ENCODE assay signal across 8 cellular contexts in the genomic region with DNA sequence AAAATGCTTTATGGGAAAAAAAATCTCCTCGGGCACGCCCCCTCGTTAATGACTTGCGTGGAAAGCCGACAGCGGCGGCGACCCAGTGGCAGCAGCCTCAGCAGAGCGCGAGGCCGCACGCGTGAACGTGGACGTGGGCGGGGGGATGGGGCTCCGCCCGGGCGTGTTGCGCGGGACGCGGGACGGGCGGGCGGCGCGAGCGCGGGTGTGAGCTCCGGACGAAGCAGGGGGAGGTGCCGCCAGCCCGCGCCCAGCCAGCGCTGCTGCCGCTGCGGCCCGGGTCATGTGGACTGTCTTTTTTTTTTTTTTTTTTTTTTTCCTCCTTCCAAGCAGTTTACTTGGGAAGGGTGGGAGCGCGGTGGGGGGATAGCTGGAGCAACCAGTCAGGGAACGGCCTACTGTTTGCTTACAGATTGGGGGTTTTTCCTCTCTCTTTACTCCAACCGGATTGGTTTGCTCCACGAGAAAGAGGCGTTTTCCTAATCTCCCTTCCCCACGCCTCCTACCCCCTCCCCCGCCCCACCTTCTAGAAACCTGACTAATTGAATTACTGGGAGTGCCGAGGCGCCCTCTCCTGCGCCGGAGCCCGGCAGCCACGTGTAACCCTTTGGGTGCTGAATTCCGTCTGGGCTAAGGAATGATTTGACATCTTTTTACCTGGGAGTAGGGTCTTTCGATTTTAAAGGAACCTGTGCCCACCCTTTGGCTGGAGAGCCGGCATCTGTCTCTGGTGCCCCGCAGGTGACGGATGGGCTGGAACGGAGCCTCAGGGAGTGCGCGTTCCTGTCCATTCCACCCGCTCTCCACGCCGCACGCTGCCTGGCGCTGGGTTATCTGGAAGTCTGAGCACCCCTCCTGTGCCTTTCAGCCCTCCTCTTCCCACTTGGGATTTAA. TPM values are rescaled to one million over a fixed set of nuclear protein-coding genes. Genes with fewer than 3 reads are reported as not detected.
DNase-seq lines count a peak whose midpoint lies in the region; ATAC-seq and TF ChIP-seq lines count a peak whose summit lies in the region.

No MANE protein-coding gene starts in this region.

- no peaks in the 10 kb centered on the region for H3K36me3 Mint-ChIP-seq in WTC11

- TF ChIP-seq CTCF in AG04450 (IDR thresholded peaks at IDR 0.05; ENCODE audit: low read depth, low read length) (no peak), GM13977 (IDR thresholded peaks at IDR 0.05; ENCODE audit: extremely low read depth, insufficient read depth, missing control alignments) (no peak), WTC11 (IDR thresholded peaks at IDR 0.05) (no peak), epithelial cell of esophagus (IDR thresholded peaks at IDR 0.05; ENCODE audit: insufficient read depth, low read depth, low read length, missing control alignments) (no peak)

- peak overlapping the region; percentile 92 for H3K4me3 Mint-ChIP-seq in WTC11

- peak; percentile 78 for ATAC-seq in WTC11
- ATAC-seq in HG03442 (IDR thresholded peaks at IDR 0.05; ENCODE audit: unreplicated experiment): no peak

- POLR2A ChIA-PET in AG04450 (lab: Yijun Ruan, JAX): interaction anchor here (0.6 to 0.7 kb wide), 7 partner anchors 197 to 1991 kb away, joined by 3 to 6 read pairs (median 4); no protein-coding TSS in a partner anchor
- POLR2A ChIA-PET in WTC11 (lab: Charles Lee): interaction anchor here (0.6 to 1.2 kb wide), 7 partner anchors 10 to 1322 kb away, joined by 3 to 12 read pairs (median 3); no protein-coding TSS in a partner anchor

- H3K4me1 Mint-ChIP-seq in WTC11: peaks cover 33% of the 10 kb centered on the region

- H3K27ac Mint-ChIP-seq in WTC11: peak overlapping the region; percentile 87

- H3K27me3 ChIP-seq in AG04450 (ENCODE audit: control insufficient read depth, insufficient read depth, low read length): peaks cover 11% of the 10 kb centered on the region
- peaks cover 0 to 9% (median 0%) of the 10 kb centered on the region in 5 donors for H3K27me3 ChIP-seq in subcutaneous abdominal adipose tissue (ENCODE audit: control insufficient read depth in 5 of 5, insufficient read depth in 4 of 5, low read length in 5 of 5)

- DNase-seq in AG04450 (ENCODE audit: low read depth, low spot score): peak; percentile 84
- peak; percentile 77 for DNase-seq in GM13977 (ENCODE audit: low spot score)
- peak; percentile 98 for DNase-seq in NCI-H2029 (lab: John Stamatoyannopoulos, UW)
- peak; percentile 87 for DNase-seq in WTC11 (ENCODE audit: low spot score)
- DNase-seq in epithelial cell of esophagus (ENCODE audit: low read depth): peak; percentile 99
- DNase-seq in lung microvascular endothelial cell (ENCODE audit: low read depth in 2 of 2): peak; percentile 82 to 88

- no peaks in the 10 kb centered on the region for H3K9me3 Mint-ChIP-seq in WTC11

- H3K27me3 Mint-ChIP-seq in WTC11 (ENCODE audit: low read depth): peaks cover 33% of the 10 kb centered on the region

- H3K4me3 ChIP-seq in AG04450 (ENCODE audit: low read depth, low read length): peak overlapping the region; percentile 70
- H3K4me3 ChIP-seq in epithelial cell of esophagus (ENCODE audit: low read length): peak overlapping the region; percentile 90
- peak overlapping the region; percentile 70 to 86 (median 80) for H3K4me3 ChIP-seq in subcutaneous abdominal adipose tissue (ENCODE audit: low read depth in 1 of 5, low read length in 5 of 5)

- in situ Hi-C loops in GM13977 (cut with MboI; ENCODE audit: low pct_unique_long_range_greater_than_20kb, low sequenced_read_pairs, unreplicated experiment): no loop called here

- H3K36me3 ChIP-seq in subcutaneous abdominal adipose tissue (ENCODE audit: control insufficient read depth in 5 of 5, insufficient read depth in 5 of 5, low read length in 5 of 5): no peaks in the 10 kb centered on the region

- peaks cover 0 to 51% (median 42%) of the 10 kb centered on the region in 5 donors for H3K4me1 ChIP-seq in subcutaneous abdominal adipose tissue (ENCODE audit: control insufficient read depth in 5 of 5, insufficient read depth in 5 of 5, low read length in 5 of 5)

- CTCF ChIA-PET in AG04450 (lab: Charles Lee): interaction anchor here (0.6 to 1.0 kb wide), 6 partner anchors 29 to 1403 kb away, joined by 3 to 7 read pairs (median 4); no protein-coding TSS in a partner anchor
- CTCF ChIA-PET in WTC11 (lab: Charles Lee): interaction anchor here (0.6 to 1.1 kb wide), 8 partner anchors 100 to 739 kb away, joined by 3 to 5 read pairs (median 3); no protein-coding TSS in a partner anchor

- H3K27ac ChIP-seq in AG04450 (ENCODE audit: low read depth, low read length) (peak overlapping the region; percentile 39), subcutaneous abdominal adipose tissue (ENCODE audit: low read depth, low read length) (peak overlapping the region; percentile 92)

- no peaks in the 10 kb centered on the region; the same call in 1 of the 2 replicates for H3K9me3 ChIP-seq in AG04450 (ENCODE audit: control insufficient read depth, insufficient read depth, low read length)
- no peaks in the 10 kb centered on the region for H3K9me3 ChIP-seq in subcutaneous abdominal adipose tissue (ENCODE audit: control insufficient read depth in 5 of 5, low read length in 5 of 5)

- peak overlapping the region; percentile 38 to 91 (median 77) for H3K9ac ChIP-seq in subcutaneous abdominal adipose tissue (ENCODE audit: low read length in 5 of 5)

TF ChIP-seq in WTC11, 78 proteins besides CTCF, POLR2A, EP300 and RAD21 (continues in another document):
- TF ChIP-seq EMX1 (CRISPR knock-in tag; IDR thresholded peaks at IDR 0.05): no peak
- peak; percentile 72 for TF ChIP-seq SP1 (CRISPR knock-in tag; conservative IDR thresholded peaks at IDR 0.05)
- TF ChIP-seq, protein P1, sequence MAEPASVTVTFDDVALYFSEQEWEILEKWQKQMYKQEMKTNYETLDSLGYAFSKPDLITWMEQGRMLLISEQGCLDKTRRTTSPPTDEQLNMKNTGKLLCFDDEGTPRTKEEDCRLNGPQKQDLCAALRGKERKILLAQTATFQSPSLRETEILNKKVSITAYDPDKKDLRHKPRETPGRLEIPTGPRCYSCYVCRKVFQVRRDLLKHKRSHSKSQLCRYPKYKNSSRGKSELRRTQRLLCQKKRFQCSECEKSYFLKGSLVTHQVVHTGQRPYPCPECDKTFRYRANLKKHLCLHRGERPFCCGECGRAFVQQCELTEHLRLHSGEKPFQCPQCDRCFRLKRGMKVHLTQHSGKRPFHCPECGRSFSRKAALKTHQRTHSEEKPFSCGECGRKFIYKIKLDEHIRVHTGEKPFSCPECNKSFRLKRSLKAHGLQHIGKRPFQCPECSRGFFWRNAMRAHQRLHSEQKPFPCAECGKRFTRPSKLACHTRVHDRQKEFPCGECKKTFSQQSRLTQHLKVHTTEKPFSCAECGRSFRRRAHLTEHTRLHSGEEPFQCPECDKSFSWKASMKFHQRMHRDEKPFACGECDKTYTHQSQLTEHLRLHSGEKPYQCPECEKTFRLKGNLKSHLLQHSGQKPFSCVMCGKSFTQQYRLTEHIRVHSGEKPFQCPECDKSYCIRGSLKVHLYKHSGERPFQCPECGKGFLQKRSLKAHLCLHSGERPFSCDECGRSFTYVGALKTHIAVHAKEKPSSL (CRISPR knock-in tag; conservative IDR thresholded peaks at IDR 0.05): no peak
- TF ChIP-seq TEAD1 (CRISPR knock-in tag; IDR thresholded peaks at IDR 0.05): peak; percentile 57
- TF ChIP-seq, protein P2, sequence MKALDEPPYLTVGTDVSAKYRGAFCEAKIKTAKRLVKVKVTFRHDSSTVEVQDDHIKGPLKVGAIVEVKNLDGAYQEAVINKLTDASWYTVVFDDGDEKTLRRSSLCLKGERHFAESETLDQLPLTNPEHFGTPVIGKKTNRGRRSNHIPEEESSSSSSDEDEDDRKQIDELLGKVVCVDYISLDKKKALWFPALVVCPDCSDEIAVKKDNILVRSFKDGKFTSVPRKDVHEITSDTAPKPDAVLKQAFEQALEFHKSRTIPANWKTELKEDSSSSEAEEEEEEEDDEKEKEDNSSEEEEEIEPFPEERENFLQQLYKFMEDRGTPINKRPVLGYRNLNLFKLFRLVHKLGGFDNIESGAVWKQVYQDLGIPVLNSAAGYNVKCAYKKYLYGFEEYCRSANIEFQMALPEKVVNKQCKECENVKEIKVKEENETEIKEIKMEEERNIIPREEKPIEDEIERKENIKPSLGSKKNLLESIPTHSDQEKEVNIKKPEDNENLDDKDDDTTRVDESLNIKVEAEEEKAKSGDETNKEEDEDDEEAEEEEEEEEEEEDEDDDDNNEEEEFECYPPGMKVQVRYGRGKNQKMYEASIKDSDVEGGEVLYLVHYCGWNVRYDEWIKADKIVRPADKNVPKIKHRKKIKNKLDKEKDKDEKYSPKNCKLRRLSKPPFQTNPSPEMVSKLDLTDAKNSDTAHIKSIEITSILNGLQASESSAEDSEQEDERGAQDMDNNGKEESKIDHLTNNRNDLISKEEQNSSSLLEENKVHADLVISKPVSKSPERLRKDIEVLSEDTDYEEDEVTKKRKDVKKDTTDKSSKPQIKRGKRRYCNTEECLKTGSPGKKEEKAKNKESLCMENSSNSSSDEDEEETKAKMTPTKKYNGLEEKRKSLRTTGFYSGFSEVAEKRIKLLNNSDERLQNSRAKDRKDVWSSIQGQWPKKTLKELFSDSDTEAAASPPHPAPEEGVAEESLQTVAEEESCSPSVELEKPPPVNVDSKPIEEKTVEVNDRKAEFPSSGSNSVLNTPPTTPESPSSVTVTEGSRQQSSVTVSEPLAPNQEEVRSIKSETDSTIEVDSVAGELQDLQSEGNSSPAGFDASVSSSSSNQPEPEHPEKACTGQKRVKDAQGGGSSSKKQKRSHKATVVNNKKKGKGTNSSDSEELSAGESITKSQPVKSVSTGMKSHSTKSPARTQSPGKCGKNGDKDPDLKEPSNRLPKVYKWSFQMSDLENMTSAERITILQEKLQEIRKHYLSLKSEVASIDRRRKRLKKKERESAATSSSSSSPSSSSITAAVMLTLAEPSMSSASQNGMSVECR (CRISPR knock-in tag; IDR thresholded peaks at IDR 0.05; ENCODE audit: borderline replicate concordance): no peak; the same call in 1 of the 2 replicates
- TF ChIP-seq FOXP1 (CRISPR knock-in tag; IDR thresholded peaks at IDR 0.05; ENCODE audit: borderline replicate concordance): peak; percentile 93
- TF ChIP-seq ZNF671 (CRISPR knock-in tag; IDR thresholded peaks at IDR 0.05): no peak

RNA-seq across cellular contexts. Expression of a gene that starts 1.7 kb away (rescaled TPM):
- 2.4 and 3.0 TPM in 2 replicates for polyA plus RNA-seq in AG04450 (2011; rRNA removed)
- 3.5 and 7.2 TPM in 2 replicates for polyA minus RNA-seq in AG04450 (2011; rRNA and poly(A)+ RNA removed)
- total RNA-seq in WTC11 (2021): 17.4 to 23.6 TPM (median 23.2 TPM) in 3 replicates
- total RNA-seq in lung microvascular endothelial cell: 72.8 and 93.7 TPM in 2 replicates
